ENCODE assay signal across 10 cellular contexts in the genomic region with DNA sequence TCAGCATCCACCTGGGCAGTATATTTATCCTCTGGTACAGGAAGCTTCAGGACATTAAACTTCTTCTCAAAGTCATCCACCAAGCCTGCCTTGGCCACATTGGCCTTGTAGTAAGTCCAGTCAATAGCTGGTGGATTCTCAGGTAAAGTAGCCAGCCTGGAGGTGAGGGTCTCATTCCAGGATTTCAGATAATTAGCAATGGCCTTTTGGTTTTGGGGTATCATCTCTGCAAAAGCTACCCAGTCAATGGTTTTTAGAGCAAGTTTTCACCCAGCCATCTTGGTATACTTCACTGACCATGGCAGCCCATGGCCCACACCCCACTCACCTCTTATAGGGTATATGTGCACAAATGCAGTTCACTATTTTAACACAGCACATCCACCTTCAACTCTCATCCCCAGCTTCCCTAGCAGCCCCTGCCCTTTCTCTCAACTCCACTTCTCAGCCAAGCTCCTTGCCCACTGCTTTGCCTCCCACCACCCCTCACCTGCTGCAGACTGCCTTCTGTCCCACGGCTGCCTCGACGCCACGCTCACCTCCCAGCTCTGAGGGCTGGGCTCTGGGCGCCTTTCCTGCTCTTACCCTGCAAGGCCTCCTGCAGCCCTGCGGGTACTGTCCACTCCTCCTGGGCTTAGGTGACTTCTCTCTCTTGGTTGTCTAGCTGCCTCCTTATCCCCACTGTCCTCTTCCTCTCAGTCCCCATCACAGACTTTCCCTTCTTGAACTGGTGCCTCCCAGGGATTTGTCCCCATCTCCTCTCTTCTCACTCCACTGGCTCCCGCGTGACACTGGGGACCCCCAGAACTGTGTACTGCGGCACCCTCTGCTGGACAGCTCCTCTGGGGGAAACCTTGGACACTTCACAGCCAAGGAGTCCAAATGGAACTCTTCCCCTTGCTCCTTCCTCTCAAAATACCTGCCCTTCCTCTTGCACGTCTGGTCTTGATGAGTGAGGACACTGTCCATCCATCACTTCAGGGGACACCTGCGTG. TPM values are rescaled to one million over a fixed set of nuclear protein-coding genes. Genes with fewer than 3 reads are reported as not detected.
DNase-seq lines count a peak whose midpoint lies in the region; ATAC-seq and TF ChIP-seq lines count a peak whose summit lies in the region.
"Had no signal": no experiment of that assay in that cellular context is flagged by ENCODE, and none has a peak within 500 bp of the region (broad histone marks: within the 10 kb centered on the region; RNA-seq: fewer than 3 reads in every experiment).

No MANE protein-coding gene starts in this region.

- no peak for TF ChIP-seq POLR2A in IMR-90 (IDR thresholded peaks at IDR 0.05; ENCODE audit: low read depth, low read length)

- TF ChIP-seq RAD21 in IMR-90 (IDR thresholded peaks at IDR 0.05; ENCODE audit: low read length) = peak; percentile 39; the same call in 1 of the 2 replicates

- no peak overlapping the region for H2BK20ac ChIP-seq in IMR-90 (ENCODE audit: low read depth, low read length)

- in situ Hi-C loops in IMR-90 (cut with MboI; ENCODE audit: low sequenced_read_pairs) (no loop called here), astrocyte of the spinal cord (cut with HindIII; ENCODE audit: low sequenced_read_pairs) (no loop called here)

- no TSS peak for BruUV-seq in IMR-90 (replicated peaks; lab: Mats Ljungman, UMichigan)

- H3K56ac ChIP-seq in IMR-90 (ENCODE audit: extremely low read depth, insufficient read depth, low read length) = no peak overlapping the region

- H3K27me3 ChIP-seq in IMR-90 (ENCODE audit: control insufficient read depth, insufficient read depth, low read length) (peaks cover 43% of the 10 kb centered on the region), neural progenitor cell (peaks cover 19% of the 10 kb centered on the region)

- H3K4ac ChIP-seq in IMR-90 (ENCODE audit: low read depth, low read length) = no peak overlapping the region

- no peaks in the 10 kb centered on the region for H4K20me1 ChIP-seq in IMR-90 (ENCODE audit: insufficient read depth, low read length)
- H4K20me1 ChIP-seq in neural progenitor cell (ENCODE audit: low read depth) = no peaks in the 10 kb centered on the region

- H3K14ac ChIP-seq in IMR-90 (replicated peaks; ENCODE audit: low read depth, low read length) = no peak overlapping the region

- no peak overlapping the region for H2AK9ac ChIP-seq in IMR-90 (replicated peaks; ENCODE audit: low read depth, low read length, poor library complexity)

- TF ChIP-seq CTCF in IMR-90 (conservative IDR thresholded peaks at IDR 0.05; ENCODE audit: low read depth, low read length) = peak; percentile 43
- peak; percentile 64 for TF ChIP-seq CTCF in astrocyte of the spinal cord (IDR thresholded peaks at IDR 0.05; ENCODE audit: low read depth, low read length)
- peak; percentile 57 for TF ChIP-seq CTCF in neural progenitor cell (IDR thresholded peaks at IDR 0.05)

- H3K4me3 Mint-ChIP-seq in neural progenitor cell = no peak overlapping the region

- no peak overlapping the region for H4K5ac ChIP-seq in IMR-90 (ENCODE audit: low read depth, low read length)

- H3K27ac ChIP-seq in IMR-90 (ENCODE audit: insufficient read depth, low read length) (no peak overlapping the region), neural progenitor cell (no peak overlapping the region)

- POLR2A ChIA-PET in IMR-90 (lab: Charles Lee; ENCODE audit: unreplicated experiment) = no interaction called here

- intact Hi-C loops in IMR-90 (cut with micrococcal nuclease) (no loop called here), posterior vena cava (cut with DNase I) (no loop called here)

- H3K27ac Mint-ChIP-seq in neural progenitor cell = no peak overlapping the region

- H3K9me3 ChIP-seq in IMR-90 (ENCODE audit: control insufficient read depth, insufficient read depth, low read length) = peaks cover 2% of the 10 kb centered on the region; the same call in 1 of the 2 replicates
- no peaks in the 10 kb centered on the region for H3K9me3 ChIP-seq in neural progenitor cell (ENCODE audit: low read depth)

- no peaks in the 10 kb centered on the region for H3F3A ChIP-seq in neural progenitor cell (ENCODE audit: low read depth)

- no peak overlapping the region for H3K23ac ChIP-seq in IMR-90 (ENCODE audit: low read depth, low read length)

- no peak overlapping the region for H4K8ac ChIP-seq in IMR-90 (ENCODE audit: low read depth in 2 of 2, low read length in 2 of 2)

- H4K91ac ChIP-seq in IMR-90 (ENCODE audit: insufficient read depth, low read depth, low read length) = no peak overlapping the region

- CTCF ChIA-PET in IMR-90 (lab: Yijun Ruan, JAX) = no interaction called here

- ATAC-seq in IMR-90 (ENCODE audit: low read depth) (peak; percentile 59; the same call in 1 of the 2 replicates), GM21423 (IDR thresholded peaks at IDR 0.05; ENCODE audit: unreplicated experiment) (no peak)

- H3K36me3 ChIP-seq in IMR-90 (ENCODE audit: control insufficient read depth, insufficient read depth, low read length) (no peaks in the 10 kb centered on the region), neural progenitor cell (peaks cover 3% of the 10 kb centered on the region)

- H3K4me2 ChIP-seq in IMR-90 (ENCODE audit: low read depth, low read length) (no peak overlapping the region), neural progenitor cell (no peak overlapping the region)

- H2AK5ac ChIP-seq in IMR-90 (ENCODE audit: low read depth, low read length) = no peak overlapping the region

- no peak overlapping the region for H2BK5ac ChIP-seq in IMR-90 (ENCODE audit: low read depth, low read length, poor library complexity, severe bottlenecking)

- H3K9me1 ChIP-seq in IMR-90 (ENCODE audit: insufficient read depth, low read length) = 0 out of 2 replicates have a peak, but pooled peaks cover 2% of the 10 kb centered on the region

- no peak overlapping the region for H2BK15ac ChIP-seq in IMR-90 (ENCODE audit: low read depth, low read length)

- 64% methylated on average over 8 of the region's 11 CpGs; no CpG with 5 or more reads in 1 of the 2 experiments for WGBS in IMR-90 (ENCODE audit: extremely low coverage in 2 of 2, insufficient read length in 1 of 2), 2 experiments

- H2BK120ac ChIP-seq in IMR-90 (ENCODE audit: low read depth, low read length) = no peak overlapping the region

- H3K36me3 Mint-ChIP-seq in neural progenitor cell = no peaks in the 10 kb centered on the region

- no peaks in the 10 kb centered on the region for H3K4me1 Mint-ChIP-seq in neural progenitor cell

- DNase-seq in SIG-M5 treated with dmso at 0.1 percent for 504 hours (lab: John Stamatoyannopoulos, UW; ENCODE audit: unreplicated experiment) (peak; percentile 8), SIG-M5 (lab: John Stamatoyannopoulos, UW) (no peak), IMR-90 (no peak), astrocyte of the spinal cord (ENCODE audit: low read depth, low spot score) (peak; percentile 10), neural progenitor cell (ENCODE audit: low spot score) (peak; percentile 72), NCI-H146 treated with DMSO at 0.1 percent for 48 hours (lab: John Stamatoyannopoulos, UW; ENCODE audit: unreplicated experiment) (no peak), posterior vena cava (ENCODE audit: low spot score) (no peak)
- DNase-seq: SHP77 had no signal

- no peaks in the 10 kb centered on the region for H3K9me3 Mint-ChIP-seq in neural progenitor cell

- H3K4me1 ChIP-seq in IMR-90 (ENCODE audit: control insufficient read depth, insufficient read depth, low read length) = no peaks in the 10 kb centered on the region
- no peaks in the 10 kb centered on the region for H3K4me1 ChIP-seq in neural progenitor cell

- H2AFZ ChIP-seq in IMR-90 (replicated peaks; ENCODE audit: low read length, poor library complexity) (no peak overlapping the region), neural progenitor cell (replicated peaks) (no peak overlapping the region)

- no peaks in the 10 kb centered on the region for H3K79me1 ChIP-seq in IMR-90 (ENCODE audit: low read depth in 1 of 2, low read length in 2 of 2)

- H3K79me2 ChIP-seq in neural progenitor cell (ENCODE audit: low read depth) = no peaks in the 10 kb centered on the region

- peaks cover 7% of the 10 kb centered on the region for H3K27me3 Mint-ChIP-seq in neural progenitor cell (ENCODE audit: insufficient read depth, low read depth)

- no peak overlapping the region for H3K9ac ChIP-seq in IMR-90 (ENCODE audit: low read depth, low read length)
- H3K9ac ChIP-seq in neural progenitor cell = no peak overlapping the region

- H3K18ac ChIP-seq in IMR-90 (ENCODE audit: low read depth, low read length) = no peak overlapping the region

- H3K4me3 ChIP-seq in IMR-90 (ENCODE audit: insufficient read depth, low read depth, low read length) = no peak overlapping the region
- H3K4me3 ChIP-seq in astrocyte of the spinal cord (ENCODE audit: low read depth, low read length) = no peak overlapping the region
- H3K4me3 ChIP-seq in neural progenitor cell = no peak overlapping the region
- H3K4me3 ChIP-seq: lung had no signal

- dilution Hi-C loops in IMR-90 (cut with HindIII; ENCODE audit: low sequenced_read_pairs, unreplicated experiment) = no loop called here

TF ChIP-seq in IMR-90, 13 proteins besides CTCF, POLR2A, EP300 and RAD21:
- TF ChIP-seq SMC3 (IDR thresholded peaks at IDR 0.05; ENCODE audit: low read depth, low read length) (peak; percentile 30; the same call in 1 of the 2 replicates), MAZ (IDR thresholded peaks at IDR 0.05; ENCODE audit: borderline replicate concordance, low read depth, low read length) (no peak), NFE2L2 (IDR thresholded peaks at IDR 0.05; ENCODE audit: low read depth, low read length) (no peak), BHLHE40 (IDR thresholded peaks at IDR 0.05; ENCODE audit: low read depth, low read length) (no peak)

RNA-seq across cellular contexts. Expression of gene TGM5, which starts 1.7 kb away (rescaled TPM):
- total RNA-seq in IMR-90 (2012; rRNA removed) (not detected in 2 replicates), neural progenitor cell (ENCODE audit: low replicate concordance) (not detected in 2 replicates), posterior vena cava (1 to 10 TPM in 1 of 2 donors, under 1 TPM in 1; 0.56 to 1.0 TPM)
- polyA plus RNA-seq in IMR-90 (2012; rRNA removed) = not detected in 2 replicates
- not detected in 2 replicates for polyA plus RNA-seq in IMR-90 (2012; cell fraction: cytosol; rRNA removed)
- not detected in 2 replicates for polyA plus RNA-seq in IMR-90 (2012; cell fraction: nucleus; rRNA removed; ENCODE audit: low replicate concordance)
- polyA plus RNA-seq: lung had no signal

RNA-seq across cellular contexts. Expression of gene TGM7, which starts 33.6 kb away (rescaled TPM):
- total RNA-seq in IMR-90 (2012; rRNA removed) (not detected in 2 replicates), neural progenitor cell (ENCODE audit: low replicate concordance) (not detected in 2 replicates), posterior vena cava (not detected)
- not detected in 2 replicates for polyA plus RNA-seq in IMR-90 (2012; rRNA removed)
- polyA plus RNA-seq in IMR-90 (2012; cell fraction: cytosol; rRNA removed) = not detected in 2 replicates
- not detected in 2 replicates for polyA plus RNA-seq in IMR-90 (2012; cell fraction: nucleus; rRNA removed; ENCODE audit: low replicate concordance)
- total RNA-seq: lung had no signal
- polyA plus RNA-seq: lung had no signal

RNA-seq across cellular contexts. Expression of gene EPB42, which starts 47.6 kb away (rescaled TPM):
- total RNA-seq in IMR-90 (2012; rRNA removed) (not detected in 2 replicates), neural progenitor cell (ENCODE audit: low replicate concordance) (not detected in 2 replicates), posterior vena cava (under 1 TPM; 0.43 to 0.65 TPM)
- not detected in 2 replicates for polyA plus RNA-seq in IMR-90 (2012; rRNA removed)
- not detected in 2 replicates for polyA plus RNA-seq in IMR-90 (2012; cell fraction: cytosol; rRNA removed)
- not detected in 2 replicates for polyA plus RNA-seq in IMR-90 (2012; cell fraction: nucleus; rRNA removed; ENCODE audit: low replicate concordance)

Comparison
In these comparisons a context has a peak if more than half of its experiments do, and no peak if none do; other contexts are left out.
1. DNase-seq: peak in SIG-M5 treated with dmso at 0.1 percent for 504 hours (single experiment), astrocyte of the spinal cord (single experiment) and neural progenitor cell (single experiment); none in SIG-M5 (single experiment), IMR-90 (single experiment), NCI-H146 treated with DMSO at 0.1 percent for 48 hours (single experiment) and posterior vena cava (single experiment).
2. Peak in every context shown above with its lines, with median percentiles within 50 percentile points of each other: CTCF ChIP-seq.